In genomic region chr20:53126185-53126584, GRCh38 we compare ENCODE assay signal across 23 cellular contexts.
DNase-seq lines count a peak whose midpoint lies in the region; ATAC-seq and TF ChIP-seq lines count a peak whose summit lies in the region.
"Had no signal": no experiment of that assay in that cellular context is flagged by ENCODE, and none has a peak within 500 bp of the region (broad histone marks: within the 10 kb centered on the region; RNA-seq: fewer than 3 reads in every experiment).

No MANE protein-coding gene starts in this region.

- no peak overlapping the region for H3K4me3 Mint-ChIP-seq in activated naive CD4-positive, alpha-beta T cell treated with anti-CD3 and anti-CD28 coated beads, Interleukin-2, amount 50 U/mL, for 24 hours
- H3K4me3 Mint-ChIP-seq: activated T-helper 17 cell treated with anti-CD3 and anti-CD28 coated beads, Interleukin-2, amount 50 U/mL, for 72 hours; central memory CD8-positive, alpha-beta T cell; effector memory CD8-positive, alpha-beta T cell; memory B cell; natural killer cell treated with Interleukin-12 subunit alpha and Interleukin-12 subunit beta and Interleukin-15 and Interleukin-18, amount 100 ng/mL, for 72 hours; stimulated activated effector memory CD8-positive, alpha-beta T cell treated with anti-CD3 and anti-CD28 coated beads, Interleukin-12 subunit alpha, Interleukin-12 subunit beta, amount 100 ng/mL, for 72 hours had no signal

- in situ Hi-C loops in mammary epithelial cell (cut with MboI; ENCODE audit: low sequenced_read_pairs in 2 of 2) = no loop called here

- dilution Hi-C loops in mammary epithelial cell (cut with HindIII; ENCODE audit: low sequenced_read_pairs) = no loop called here

- no peaks in the 10 kb centered on the region for H3K36me3 ChIP-seq in mammary epithelial cell (ENCODE audit: insufficient read depth, low read length)
- H3K36me3 ChIP-seq in upper lobe of right lung = no peaks in the 10 kb centered on the region
- H3K36me3 ChIP-seq in vagina = no peaks in the 10 kb centered on the region
- H3K36me3 ChIP-seq in prostate gland = no peaks in the 10 kb centered on the region
- H3K36me3 ChIP-seq: heart right ventricle, tibial nerve had no signal

- DNase-seq in activated naive CD4-positive, alpha-beta T cell treated with Interleukin-2 at 50 U/mL for 16 hours = no peak
- peak; percentile 74 for DNase-seq in NCI-H2196 treated with DMSO at 0.1 percent for 48 hours (lab: John Stamatoyannopoulos, UW; ENCODE audit: unreplicated experiment)
- DNase-seq in mammary epithelial cell = peak; percentile 32
- DNase-seq in upper lobe of right lung = no peak
- no peak for DNase-seq in activated CD4-positive, alpha-beta T cell treated with anti-CD3 and anti-CD28 coated beads, Interleukin-2, amount 50 U/mL, for 1 hour
- no peak for DNase-seq in vagina (ENCODE audit: extremely low spot score in 2 of 2)
- no peak for DNase-seq in prostate gland (ENCODE audit: low spot score)
- DNase-seq: C1 segment of cervical spinal cord; effector memory CD8-positive, alpha-beta T cell; HCEC 1CT; heart right ventricle; NCI-H2171; SIG-M5; stimulated activated CD4-positive, alpha-beta T cell treated with anti-CD3 and anti-CD28 coated beads, Interleukin-12 subunit alpha, Interleukin-12 subunit beta, amount 100 ng/mL, for 4 hours; T-helper 2 cell had no signal

- H3K4me1 Mint-ChIP-seq in activated naive CD4-positive, alpha-beta T cell treated with anti-CD3 and anti-CD28 coated beads, Interleukin-2, amount 50 U/mL, for 24 hours = peaks cover 81% of the 10 kb centered on the region
- H3K4me1 Mint-ChIP-seq: central memory CD8-positive, alpha-beta T cell; memory B cell; stimulated activated effector memory CD8-positive, alpha-beta T cell treated with anti-CD3 and anti-CD28 coated beads, Interleukin-12 subunit alpha, Interleukin-12 subunit beta, amount 100 ng/mL, for 72 hours had no signal

- no peak for TF ChIP-seq CTCF in mammary epithelial cell (conservative IDR thresholded peaks at IDR 0.05 in 1 of 2, IDR thresholded peaks at IDR 0.05 in 1 of 2; ENCODE audit: extremely low read depth in 1 of 2, insufficient read depth in 1 of 2, low read depth in 1 of 2, low read length in 2 of 2)
- TF ChIP-seq CTCF in upper lobe of right lung (IDR thresholded peaks at IDR 0.05) = no peak
- TF ChIP-seq CTCF in vagina (IDR thresholded peaks at IDR 0.05) = no peak
- TF ChIP-seq CTCF in prostate gland (IDR thresholded peaks at IDR 0.05) = no peak

- H3K27me3 ChIP-seq in mammary epithelial cell (ENCODE audit: insufficient read depth, low read length) (no peaks in the 10 kb centered on the region), upper lobe of right lung (no peaks in the 10 kb centered on the region), vagina (no peaks in the 10 kb centered on the region), prostate gland (replicated peaks; ENCODE audit: insufficient read depth) (no peaks in the 10 kb centered on the region)
- H3K27me3 ChIP-seq: heart right ventricle, tibial nerve had no signal

- peak overlapping the region; percentile 6 for H2AFZ ChIP-seq in mammary epithelial cell (ENCODE audit: low read depth, low read length)

- ATAC-seq in upper lobe of right lung = no peak
- ATAC-seq: A549; activated T-helper 17 cell treated with anti-CD3 and anti-CD28 coated beads, Interleukin-2, amount 50 U/mL, for 72 hours; effector memory CD8-positive, alpha-beta T cell; heart right ventricle; natural killer cell treated with Interleukin-12 subunit alpha and Interleukin-12 subunit beta and Interleukin-15 and Interleukin-18, amount 100 ng/mL, for 72 hours; stimulated activated effector memory CD8-positive, alpha-beta T cell treated with anti-CD3 and anti-CD28 coated beads, Interleukin-12 subunit alpha, Interleukin-12 subunit beta, amount 100 ng/mL, for 72 hours had no signal

- no peaks in the 10 kb centered on the region for H3K27me3 Mint-ChIP-seq in activated naive CD4-positive, alpha-beta T cell treated with anti-CD3 and anti-CD28 coated beads, Interleukin-2, amount 50 U/mL, for 24 hours
- H3K27me3 Mint-ChIP-seq: activated T-helper 17 cell treated with anti-CD3 and anti-CD28 coated beads, Interleukin-2, amount 50 U/mL, for 72 hours; memory B cell had no signal

- H3K9ac ChIP-seq in mammary epithelial cell (ENCODE audit: insufficient read depth, low read length) = no peak overlapping the region

- H3K4me2 ChIP-seq in mammary epithelial cell (ENCODE audit: insufficient read depth, low read depth, low read length) = no peak overlapping the region
- H3K4me2 ChIP-seq: A549 had no signal

- H3K9me3 Mint-ChIP-seq in activated naive CD4-positive, alpha-beta T cell treated with anti-CD3 and anti-CD28 coated beads, Interleukin-2, amount 50 U/mL, for 24 hours = peaks cover 14% of the 10 kb centered on the region
- H3K9me3 Mint-ChIP-seq: activated T-helper 17 cell treated with anti-CD3 and anti-CD28 coated beads, Interleukin-2, amount 50 U/mL, for 72 hours; central memory CD8-positive, alpha-beta T cell; effector memory CD8-positive, alpha-beta T cell; memory B cell; natural killer cell treated with Interleukin-12 subunit alpha and Interleukin-12 subunit beta and Interleukin-15 and Interleukin-18, amount 100 ng/mL, for 72 hours; stimulated activated effector memory CD8-positive, alpha-beta T cell treated with anti-CD3 and anti-CD28 coated beads, Interleukin-12 subunit alpha, Interleukin-12 subunit beta, amount 100 ng/mL, for 72 hours had no signal

- H3K4me3 ChIP-seq in mammary epithelial cell (replicated peaks in 1 of 3; ENCODE audit: insufficient read depth in 1 of 3, low read depth in 2 of 3, low read length in 3 of 3) = no peak overlapping the region
- H3K4me3 ChIP-seq in upper lobe of right lung = no peak overlapping the region
- H3K4me3 ChIP-seq in vagina = no peak overlapping the region
- H3K4me3 ChIP-seq in prostate gland = no peak overlapping the region
- H3K4me3 ChIP-seq: A549, heart right ventricle, tibial nerve had no signal

- no TSS peak for BruUV-seq in mammary epithelial cell (replicated peaks; lab: Mats Ljungman, UMichigan)

- TF ChIP-seq POLR2A in vagina (IDR thresholded peaks at IDR 0.05) (no peak), prostate gland (IDR thresholded peaks at IDR 0.05) (no peak)

- H3K27ac Mint-ChIP-seq in activated naive CD4-positive, alpha-beta T cell treated with anti-CD3 and anti-CD28 coated beads, Interleukin-2, amount 50 U/mL, for 24 hours = peak overlapping the region; percentile 94
- H3K27ac Mint-ChIP-seq: effector memory CD8-positive, alpha-beta T cell; memory B cell; natural killer cell treated with Interleukin-12 subunit alpha and Interleukin-12 subunit beta and Interleukin-15 and Interleukin-18, amount 100 ng/mL, for 72 hours; stimulated activated effector memory CD8-positive, alpha-beta T cell treated with anti-CD3 and anti-CD28 coated beads, Interleukin-12 subunit alpha, Interleukin-12 subunit beta, amount 100 ng/mL, for 72 hours had no signal

- 25% methylated on average over 7 of the region's 7 CpGs for WGBS in mammary epithelial cell (ENCODE audit: low coverage, missing lambda C conversion rate)
- 44% methylated on average over 7 of the region's 7 CpGs for WGBS in prostate gland

- H3K79me2 ChIP-seq in mammary epithelial cell (ENCODE audit: insufficient read depth, low read length) = no peaks in the 10 kb centered on the region

- CTCF ChIA-PET in mammary epithelial cell (lab: Charles Lee; ENCODE audit: low non-redundant PET) = no interaction called here

- H3K36me3 Mint-ChIP-seq in activated naive CD4-positive, alpha-beta T cell treated with anti-CD3 and anti-CD28 coated beads, Interleukin-2, amount 50 U/mL, for 24 hours = peaks cover 27% of the 10 kb centered on the region
- H3K36me3 Mint-ChIP-seq: memory B cell; natural killer cell treated with Interleukin-12 subunit alpha and Interleukin-12 subunit beta and Interleukin-15 and Interleukin-18, amount 100 ng/mL, for 72 hours; stimulated activated effector memory CD8-positive, alpha-beta T cell treated with anti-CD3 and anti-CD28 coated beads, Interleukin-12 subunit alpha, Interleukin-12 subunit beta, amount 100 ng/mL, for 72 hours had no signal

- no peak overlapping the region for H3K27ac ChIP-seq in mammary epithelial cell (ENCODE audit: insufficient read depth, low read depth, low read length)
- no peak overlapping the region for H3K27ac ChIP-seq in upper lobe of right lung
- H3K27ac ChIP-seq in vagina = no peak overlapping the region
- no peak overlapping the region for H3K27ac ChIP-seq in prostate gland
- H3K27ac ChIP-seq: A549, heart right ventricle, tibial nerve had no signal

- H3K4me1 ChIP-seq in mammary epithelial cell (ENCODE audit: insufficient read depth, low read length) (peaks cover 7% of the 10 kb centered on the region), upper lobe of right lung (no peaks in the 10 kb centered on the region), vagina (no peaks in the 10 kb centered on the region), prostate gland (replicated peaks) (no peaks in the 10 kb centered on the region)
- H3K4me1 ChIP-seq: A549 had no signal

- no peaks in the 10 kb centered on the region for H4K20me1 ChIP-seq in mammary epithelial cell (ENCODE audit: insufficient read depth, low read length)

- H3K9me3 ChIP-seq in mammary epithelial cell (replicated peaks; ENCODE audit: insufficient read depth, low read length) (no peaks in the 10 kb centered on the region), upper lobe of right lung (no peaks in the 10 kb centered on the region), vagina (no peaks in the 10 kb centered on the region), prostate gland (no peaks in the 10 kb centered on the region)
- H3K9me3 ChIP-seq: A549, heart right ventricle, tibial nerve had no signal

- intact Hi-C loops in mammary epithelial cell (cut with micrococcal nuclease) (no loop called here), upper lobe of right lung (cut with DNase I) (no loop called here), vagina (cut with DNase I) (no loop called here), prostate gland (cut with DNase I) (no loop called here)

Comparison
In these comparisons a context has a peak if more than half of its experiments do, and no peak if none do; other contexts are left out.
1. DNase-seq: peak in NCI-H2196 treated with DMSO at 0.1 percent for 48 hours (single experiment) and mammary epithelial cell (single experiment); none in activated naive CD4-positive, alpha-beta T cell treated with Interleukin-2 at 50 U/mL for 16 hours (single experiment), upper lobe of right lung (single experiment), activated CD4-positive, alpha-beta T cell treated with anti-CD3 and anti-CD28 coated beads, Interleukin-2, amount 50 U/mL, for 1 hour (single experiment), vagina (0 of 2) and prostate gland (single experiment).